ENCODE assay signal across 25 cellular contexts in genomic region chr1:187924252-187924651, GRCh38.
"Had no signal": no experiment of that assay in that cellular context is flagged by ENCODE, and none has a peak within 500 bp of the region (broad histone marks: within the 10 kb centered on the region; RNA-seq: fewer than 3 reads in every experiment).

No MANE protein-coding gene starts in this region.

- H3K4me3 ChIP-seq: left ventricle myocardium inferior, lung, mucosa of descending colon, ovary, right atrium auricular region, skin epidermis, stomach, testis, thyroid gland, transverse colon, upper lobe of left lung, vagina had no signal

- ATAC-seq: left colon; mucosa of descending colon; naive thymus-derived CD4-positive, alpha-beta T cell; natural killer cell treated with Interleukin-12 subunit alpha and Interleukin-12 subunit beta and Interleukin-15 and Interleukin-18, amount 100 ng/mL, for 72 hours; sciatic nerve; stimulated activated naive B cell treated with anti-CD40 and anti-IgM and Interleukin-4, amounts not matched to agents 10 μg/mL and 1 μg/mL and 100 μg/mL, for 72 hours; stimulated activated naive CD8-positive, alpha-beta T cell treated with anti-CD3 and anti-CD28 coated beads, Interleukin-15, Interleukin-2, amounts not matched to agents 100 U/mL and 50 U/mL, for 24 hours had no signal

- H3K4me1 ChIP-seq: left ventricle myocardium inferior, right atrium auricular region, stomach, testis, thyroid gland, transverse colon, upper lobe of left lung, vagina had no signal

- DNase-seq: kidney glomerular epithelial cell; left colon; left ventricle myocardium inferior; midbrain; mucosa of descending colon; naive thymus-derived CD4-positive, alpha-beta T cell; ovary; stimulated activated CD4-positive, alpha-beta T cell treated with anti-CD3 and anti-CD28 coated beads, Interleukin-12 subunit alpha, Interleukin-12 subunit beta, amount 100 ng/mL, for 4 hours; stimulated activated CD4-positive, alpha-beta T cell treated with anti-CD3 and anti-CD28 coated beads, Interleukin-15, amount 100 ng/mL, for 24 hours; stimulated activated CD4-positive, alpha-beta T cell treated with anti-CD3 and anti-CD28 coated beads, Interleukin-2, amount 100 ng/mL, for 24 hours; stimulated activated CD4-positive, alpha-beta T cell treated with anti-CD3 and anti-CD28 coated beads, Interleukin-4, amount 100 ng/mL, for 1 hour; stimulated activated naive B cell treated with anti-CD40 and anti-IgM and Interleukin-4, amounts not matched to agents 10 μg/mL and 1 μg/mL and 100 μg/mL, for 72 hours; stimulated activated naive CD8-positive, alpha-beta T cell treated with anti-CD3 and anti-CD28 coated beads, Interleukin-15, Interleukin-2, amounts not matched to agents 100 U/mL and 50 U/mL, for 24 hours; stomach; testis; thyroid gland; transverse colon; upper lobe of left lung had no signal

- H3K27me3 Mint-ChIP-seq: naive thymus-derived CD4-positive, alpha-beta T cell; natural killer cell treated with Interleukin-12 subunit alpha and Interleukin-12 subunit beta and Interleukin-15 and Interleukin-18, amount 100 ng/mL, for 72 hours; stimulated activated naive B cell treated with anti-CD40 and anti-IgM and Interleukin-4, amounts not matched to agents 10 μg/mL and 1 μg/mL and 100 μg/mL, for 72 hours had no signal

- H3K4me3 Mint-ChIP-seq: naive thymus-derived CD4-positive, alpha-beta T cell; natural killer cell treated with Interleukin-12 subunit alpha and Interleukin-12 subunit beta and Interleukin-15 and Interleukin-18, amount 100 ng/mL, for 72 hours; stimulated activated naive B cell treated with anti-CD40 and anti-IgM and Interleukin-4, amounts not matched to agents 10 μg/mL and 1 μg/mL and 100 μg/mL, for 72 hours had no signal

- H3K4me1 Mint-ChIP-seq: naive thymus-derived CD4-positive, alpha-beta T cell; stimulated activated naive B cell treated with anti-CD40 and anti-IgM and Interleukin-4, amounts not matched to agents 10 μg/mL and 1 μg/mL and 100 μg/mL, for 72 hours had no signal

- H3K36me3 Mint-ChIP-seq: naive thymus-derived CD4-positive, alpha-beta T cell; natural killer cell treated with Interleukin-12 subunit alpha and Interleukin-12 subunit beta and Interleukin-15 and Interleukin-18, amount 100 ng/mL, for 72 hours; stimulated activated naive B cell treated with anti-CD40 and anti-IgM and Interleukin-4, amounts not matched to agents 10 μg/mL and 1 μg/mL and 100 μg/mL, for 72 hours had no signal

- H3K27me3 ChIP-seq: ovary, right atrium auricular region, stomach, testis, thyroid gland, transverse colon, upper lobe of left lung, vagina had no signal

- H3K27ac Mint-ChIP-seq: naive thymus-derived CD4-positive, alpha-beta T cell; natural killer cell treated with Interleukin-12 subunit alpha and Interleukin-12 subunit beta and Interleukin-15 and Interleukin-18, amount 100 ng/mL, for 72 hours; progenitor cell of endocrine pancreas; stimulated activated naive B cell treated with anti-CD40 and anti-IgM and Interleukin-4, amounts not matched to agents 10 μg/mL and 1 μg/mL and 100 μg/mL, for 72 hours had no signal

- H3K9me3 ChIP-seq: left ventricle myocardium inferior, mucosa of descending colon, ovary, right atrium auricular region, stomach, testis, thyroid gland, transverse colon, upper lobe of left lung, vagina had no signal

- H3K36me3 ChIP-seq: left ventricle myocardium inferior, ovary, right atrium auricular region, stomach, thyroid gland, transverse colon, upper lobe of left lung, vagina had no signal

- H3K27ac ChIP-seq: left ventricle myocardium inferior, ovary, right atrium auricular region, skin epidermis, stomach, testis, thyroid gland, transverse colon, upper lobe of left lung, vagina had no signal
